ENCODE assay signal across 18 cellular contexts in genomic region chr3:170910542-170910941, GRCh38. TPM values are rescaled to one million over a fixed set of nuclear protein-coding genes. Genes with fewer than 3 reads are reported as not detected.
DNase-seq lines count a peak whose midpoint lies in the region; ATAC-seq, FAIRE-seq and TF ChIP-seq lines count a peak whose summit lies in the region.
"Had no signal": no experiment of that assay in that cellular context is flagged by ENCODE, and none has a peak within 500 bp of the region (broad histone marks: within the 10 kb centered on the region; RNA-seq: fewer than 3 reads in every experiment).

No MANE protein-coding gene starts in this region.

- H3K4me1 Mint-ChIP-seq in immature natural killer cell, result peaks cover 27% of the 10 kb centered on the region in 2 donors
- H3K4me1 Mint-ChIP-seq in endothelial cell (ENCODE audit: unreplicated experiment), result peaks cover 3% of the 10 kb centered on the region

- H3K27me3 Mint-ChIP-seq in immature natural killer cell (ENCODE audit: low read depth in 3 of 3) (peaks cover 7 to 11% (median 7%) of the 10 kb centered on the region in 3 donors), endothelial cell (ENCODE audit: unreplicated experiment) (peaks cover 3% of the 10 kb centered on the region)

- no peak for TF ChIP-seq CTCF in endothelial cell (IDR thresholded peaks at IDR 0.05; ENCODE audit: unreplicated experiment)

- H3K36me3 Mint-ChIP-seq in immature natural killer cell, result peaks cover 0 to 3% (median 0%) of the 10 kb centered on the region in 3 donors
- no peaks in the 10 kb centered on the region for H3K36me3 Mint-ChIP-seq in endothelial cell (ENCODE audit: low read depth, unreplicated experiment)

- H3F3A ChIP-seq in GM23248 (ENCODE audit: insufficient read depth), result peaks cover 21% of the 10 kb centered on the region

- H2AFZ ChIP-seq in GM23248, result no peak overlapping the region

- H3K79me2 ChIP-seq in GM23248 (ENCODE audit: insufficient read depth), result peaks cover 21% of the 10 kb centered on the region

- no peak overlapping the region for H3K4me3 ChIP-seq in GM23248
- H3K4me3 ChIP-seq: BLaER1 treated with 17β-estradiol and CSF1 and Interleukin-3, amounts not matched to agents 10 nM and 100 nM; HAP-1; Peyer's patch had no signal

- no peaks in the 10 kb centered on the region for H3K9me2 ChIP-seq in GM23248 (ENCODE audit: insufficient read depth)

- DNase-seq in A172 (ENCODE audit: low spot score), result peak; percentile 2
- DNase-seq in GM23248, result peak; percentile 6
- DNase-seq in RCC 7860 (ENCODE audit: low spot score), result peak; percentile 37
- no peak for DNase-seq in immature natural killer cell
- DNase-seq in stimulated activated CD4-positive, alpha-beta T cell treated with anti-CD3 and anti-CD28 coated beads, Interleukin-12 subunit alpha, Interleukin-12 subunit beta, amount 100 ng/mL, for 4 hours, result no peak
- DNase-seq in endothelial cell (ENCODE audit: low spot score), result no peak
- no peak for DNase-seq in GM19238 (ENCODE audit: insufficient read length, low spot score)
- DNase-seq: NCI-H1105 treated with DMSO at 0.1 percent for 48 hours, NCI-H1694 treated with DMSO at 0.1 percent for 48 hours, NCI-H2107, NCI-H2227 treated with DMSO at 0.1 percent for 48 hours, NCI-H524, Peyer's patch, SHP77 had no signal

- H3K27ac ChIP-seq in GM23248, result no peak overlapping the region
- H3K27ac ChIP-seq: BLaER1 treated with 17β-estradiol and CSF1 and Interleukin-3, amounts not matched to agents 10 nM and 100 nM; Peyer's patch had no signal

- no peak for ATAC-seq in GM18502 (IDR thresholded peaks at IDR 0.05; ENCODE audit: poor library complexity, unreplicated experiment)

- H3K4me2 ChIP-seq in GM23248 (ENCODE audit: unreplicated experiment), result no peak overlapping the region
- H3K4me2 ChIP-seq: BLaER1 treated with 17β-estradiol and CSF1 and Interleukin-3, amounts not matched to agents 10 nM and 100 nM had no signal

- peaks cover 18% of the 10 kb centered on the region for H3K4me1 ChIP-seq in GM23248 (ENCODE audit: insufficient read depth)

- H3K27ac Mint-ChIP-seq in immature natural killer cell, result peak overlapping the region in 4 of 6 donors; percentile 13 to 66 (median 32)
- H3K27ac Mint-ChIP-seq in endothelial cell (ENCODE audit: unreplicated experiment), result no peak overlapping the region

- no peaks in the 10 kb centered on the region for H4K20me1 ChIP-seq in GM23248 (ENCODE audit: insufficient read depth)
- H4K20me1 ChIP-seq: BLaER1 treated with 17β-estradiol and CSF1 and Interleukin-3, amounts not matched to agents 10 nM and 100 nM had no signal

- in situ Hi-C loops in GM23248 (cut with MboI), result no loop called here

- no peak overlapping the region for H3K4me3 Mint-ChIP-seq in immature natural killer cell
- no peak overlapping the region for H3K4me3 Mint-ChIP-seq in endothelial cell (ENCODE audit: unreplicated experiment)

- H3K9me3 Mint-ChIP-seq in immature natural killer cell (peaks cover 2 to 14% (median 5%) of the 10 kb centered on the region in 6 donors), endothelial cell (ENCODE audit: unreplicated experiment) (peaks cover 4% of the 10 kb centered on the region)

- H3K9me3 ChIP-seq in GM23248 (ENCODE audit: low read depth), result no peaks in the 10 kb centered on the region

- no peaks in the 10 kb centered on the region; the same call in 1 of the 2 replicates for H3K27me3 ChIP-seq in GM23248 (replicated peaks; ENCODE audit: insufficient read depth)
- H3K27me3 ChIP-seq: Peyer's patch had no signal

- no peaks in the 10 kb centered on the region for H3K36me3 ChIP-seq in GM23248 (ENCODE audit: low read depth)
- H3K36me3 ChIP-seq: BLaER1 treated with 17β-estradiol and CSF1 and Interleukin-3, amounts not matched to agents 10 nM and 100 nM; HAP-1; Peyer's patch had no signal

- no peak overlapping the region for H3K9ac ChIP-seq in GM23248
- H3K9ac ChIP-seq: BLaER1 treated with 17β-estradiol and CSF1 and Interleukin-3, amounts not matched to agents 10 nM and 100 nM had no signal

- peak; percentile 40 for FAIRE-seq in RCC 7860 (lab: Jason Lieb, UNC)
- FAIRE-seq: A204.1 had no signal

RNA-seq across cellular contexts. Expression of gene EIF5A2, which starts 2.1 kb away (rescaled TPM):
- 13.0 and 35.8 TPM in 2 replicates for total RNA-seq in A172 (2014; rRNA removed; shearing (Covaris generic))
- 10.0 and 20.8 TPM in 2 replicates for total RNA-seq in GM23248 (2014; rRNA removed; shearing (Covaris generic))
- polyA plus RNA-seq in GM23248 (2016; fragmentation: Nextera tagmentation; extraction: Ambion mirVana), result 20.4 and 24.2 TPM in 2 replicates
- 10 to 100 TPM; 27.8 to 33.3 (median 33.3) TPM for polyA plus RNA-seq in immature natural killer cell
- total RNA-seq in endothelial cell (ENCODE audit: unreplicated experiment), result 1.3 TPM

RNA-seq across cellular contexts. Expression of gene RPL22L1, which starts 40.5 kb away (rescaled TPM):
- total RNA-seq in A172 (2014; rRNA removed; shearing (Covaris generic)), result 621 and 649 TPM in 2 replicates
- total RNA-seq in GM23248 (2014; rRNA removed; shearing (Covaris generic)), result 110 and 129 TPM in 2 replicates
- polyA plus RNA-seq in GM23248 (2016; fragmentation: Nextera tagmentation; extraction: Ambion mirVana) (82.2 and 83.0 TPM in 2 replicates), immature natural killer cell (10 to 100 TPM; 13.4 to 47.6 (median 39.0) TPM)
- 22.0 TPM for total RNA-seq in endothelial cell (ENCODE audit: unreplicated experiment)

Comparison
In these comparisons a context has a peak if more than half of its experiments do, and no peak if none do; other contexts are left out.
1. DNase-seq: peak in A172 (single experiment), GM23248 (single experiment) and RCC 7860 (single experiment); none in immature natural killer cell (0 of 3), stimulated activated CD4-positive, alpha-beta T cell treated with anti-CD3 and anti-CD28 coated beads, Interleukin-12 subunit alpha, Interleukin-12 subunit beta, amount 100 ng/mL, for 4 hours (single experiment), endothelial cell (single experiment) and GM19238 (single experiment).